9 cellular contexts compared by ENCODE assay signal in the genomic region with DNA sequence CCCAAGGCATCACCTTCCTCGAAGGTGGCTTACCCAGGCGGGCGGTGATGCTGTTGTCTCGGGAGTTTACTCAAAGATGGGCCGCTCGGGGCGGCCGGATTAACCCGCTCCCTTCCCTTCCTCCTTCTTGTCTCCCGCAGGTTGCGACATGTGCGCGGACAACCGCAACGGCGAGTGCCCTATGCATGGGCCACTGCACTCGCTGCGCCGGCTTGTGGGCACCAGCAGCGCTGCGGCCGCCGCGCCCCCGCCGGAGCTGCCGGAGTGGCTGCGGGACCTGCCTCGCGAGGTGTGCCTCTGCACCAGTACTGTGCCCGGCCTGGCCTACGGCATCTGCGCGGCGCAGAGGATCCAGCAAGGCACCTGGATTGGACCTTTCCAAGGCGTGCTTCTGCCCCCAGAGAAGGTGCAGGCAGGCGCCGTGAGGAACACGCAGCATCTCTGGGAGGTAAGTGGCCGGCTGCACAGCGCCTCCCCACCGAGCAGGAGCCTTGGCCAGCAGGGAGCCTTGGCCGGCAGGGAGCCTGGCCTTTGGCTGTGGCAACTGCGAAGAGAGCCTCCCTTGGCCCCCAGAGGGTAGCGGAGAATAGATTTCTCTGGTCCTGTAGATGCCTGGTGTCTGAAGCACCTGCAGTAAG. TPM values are rescaled to one million over a fixed set of nuclear protein-coding genes. Genes with fewer than 3 reads are reported as not detected.
DNase-seq lines count a peak whose midpoint lies in the region; ATAC-seq and TF ChIP-seq lines count a peak whose summit lies in the region.
"Had no signal": no experiment of that assay in that cellular context is flagged by ENCODE, and none has a peak within 500 bp of the region (broad histone marks: within the 10 kb centered on the region; RNA-seq: fewer than 3 reads in every experiment).

No MANE protein-coding gene starts in this region.

- ATAC-seq in Right ventricle myocardium superior (ENCODE audit: poor library complexity), result peak; percentile 79
- ATAC-seq in Right ventricle myocardium inferior, result no peak
- peak; percentile 67 to 77 (median 70) for ATAC-seq in right lobe of liver
- ATAC-seq in GM18858 (IDR thresholded peaks at IDR 0.05; ENCODE audit: unreplicated experiment), result no peak

- intact Hi-C loops in Right ventricle myocardium superior (cut with DNase I) (no loop called here), Right ventricle myocardium inferior (cut with DNase I) (no loop called here), right lobe of liver (cut with DNase I) (no loop called here), vagina (cut with DNase I) (loop anchor here (10.0 kb wide), 1 partner anchor 255 kb away; no protein-coding TSS in a partner anchor), lower leg skin (cut with DNase I; ENCODE audit: low total_unique reads) (no loop called here)

- no peaks in the 10 kb centered on the region for H3K9me3 Mint-ChIP-seq in chondrocyte (ENCODE audit: low read depth)
- H3K9me3 Mint-ChIP-seq: CD4-positive, alpha-beta T cell had no signal

- peaks cover 0 to 10% (median 0%) of the 10 kb centered on the region in 4 donors for H3K4me1 ChIP-seq in right lobe of liver
- peaks cover 16% of the 10 kb centered on the region for H3K4me1 ChIP-seq in vagina

- H3K27me3 ChIP-seq in right lobe of liver (peaks cover 11 to 33% of the 10 kb centered on the region in 2 donors), vagina (peaks cover 22% of the 10 kb centered on the region)

- peaks cover 6% of the 10 kb centered on the region for H3K36me3 Mint-ChIP-seq in chondrocyte (ENCODE audit: low read depth)

- TF ChIP-seq POLR2A in right lobe of liver (IDR thresholded peaks at IDR 0.05) (no peak), vagina (IDR thresholded peaks at IDR 0.05) (no peak), lower leg skin (IDR thresholded peaks at IDR 0.05) (no peak)

- H3K9me3 ChIP-seq in right lobe of liver (no peaks in the 10 kb centered on the region), vagina (no peaks in the 10 kb centered on the region)

- peaks cover 69% of the 10 kb centered on the region for H3K27me3 Mint-ChIP-seq in chondrocyte (ENCODE audit: low read depth)

- H3K36me3 ChIP-seq in right lobe of liver (no peaks in the 10 kb centered on the region), vagina (no peaks in the 10 kb centered on the region)

- DNase-seq in Right ventricle myocardium superior (no peak), Right ventricle myocardium inferior (ENCODE audit: missing footprints) (no peak), chondrocyte (ENCODE audit: low spot score) (no peak), right lobe of liver (no peak), vagina (ENCODE audit: extremely low spot score in 2 of 2) (no peak), middle frontal gyrus (ENCODE audit: extremely low spot score, low spot score) (no peak), lower leg skin (ENCODE audit: low spot score in 2 of 2) (no peak)
- DNase-seq: CD4-positive, alpha-beta T cell had no signal

- WGBS in right lobe of liver (ENCODE audit: insufficient coverage, low coverage, low lambda C conversion rate, missing lambda C conversion rate), result 24% methylated on average over 14 of the region's 45 CpGs
- WGBS in lower leg skin, 2 donors, result 48 to 53% methylated on average over 33 to 44 of the region's 45 CpGs

- peak; percentile 64 for TF ChIP-seq CTCF in chondrocyte (IDR thresholded peaks at IDR 0.05)
- TF ChIP-seq CTCF in right lobe of liver (IDR thresholded peaks at IDR 0.05), result peak in 1 of 4 donors; percentile 3
- TF ChIP-seq CTCF in vagina (IDR thresholded peaks at IDR 0.05), result no peak
- no peak for TF ChIP-seq CTCF in lower leg skin (IDR thresholded peaks at IDR 0.05)

- no peak overlapping the region for H3K27ac ChIP-seq in right lobe of liver
- no peak overlapping the region for H3K27ac ChIP-seq in vagina

- peak overlapping the region; percentile 70 for H3K4me3 Mint-ChIP-seq in chondrocyte (ENCODE audit: unreplicated experiment)
- H3K4me3 Mint-ChIP-seq: CD4-positive, alpha-beta T cell had no signal

- H3K4me1 Mint-ChIP-seq in chondrocyte (ENCODE audit: low read depth), result peaks cover 10% of the 10 kb centered on the region

- no peak overlapping the region for H3K27ac Mint-ChIP-seq in chondrocyte (ENCODE audit: unreplicated experiment)
- H3K27ac Mint-ChIP-seq: CD4-positive, alpha-beta T cell had no signal

- H3K4me3 ChIP-seq in right lobe of liver (peak overlapping the region in 1 of 3 donors; percentile 17), vagina (peak overlapping the region; percentile 18 to 24), lower leg skin (ENCODE audit: low read depth, poor library complexity, severe bottlenecking) (no peak overlapping the region)

RNA-seq across cellular contexts. Expression of a gene that starts 10.6 kb away (rescaled TPM):
- total RNA-seq in Right ventricle myocardium superior (0.75 TPM), Right ventricle myocardium inferior (0.81 TPM), chondrocyte (0.49 to 0.89 TPM (median 0.70 TPM) in 3 replicates), right lobe of liver (under 1 TPM in 5 of 6 experiments, not detected in 1; 0.20 to 0.64 (median 0.31) TPM), vagina (0.98 TPM), lower leg skin (under 1 TPM in 3 of 4 donors, not detected in 1; 0.10 to 0.80 (median 0.16) TPM)
- total RNA-seq: CD4-positive, alpha-beta T cell had no signal

Comparison
In these comparisons a context has a peak if more than half of its experiments do, and no peak if none do; other contexts are left out.
1. ATAC-seq: peak in Right ventricle myocardium superior (single experiment) and right lobe of liver (4 of 4); none in Right ventricle myocardium inferior (single experiment) and GM18858 (single experiment).